ENCODE assay signal across 17 cellular contexts in the genomic region with DNA sequence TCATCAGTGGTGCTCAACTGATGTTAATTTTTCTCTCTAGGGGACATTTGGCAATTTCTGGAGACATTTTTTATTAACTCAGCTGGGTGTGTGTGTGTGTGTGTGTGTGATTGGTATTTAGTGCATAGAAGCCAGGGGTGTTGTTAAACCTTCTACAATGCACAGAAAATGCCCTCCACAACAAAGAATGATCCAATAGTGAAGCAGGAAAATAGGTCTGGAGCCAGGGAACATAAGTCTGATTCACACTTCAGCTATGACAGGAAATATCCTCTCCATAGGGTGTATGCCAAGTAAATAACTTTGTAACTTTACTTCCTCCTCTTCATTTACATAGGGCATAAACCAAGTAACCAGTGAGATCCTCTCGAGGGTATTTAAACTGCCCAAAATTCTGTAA. TPM values are rescaled to one million over a fixed set of nuclear protein-coding genes. Genes with fewer than 3 reads are reported as not detected.
DNase-seq lines count a peak whose midpoint lies in the region; ATAC-seq, FAIRE-seq and TF ChIP-seq lines count a peak whose summit lies in the region.
"Had no signal": no experiment of that assay in that cellular context is flagged by ENCODE, and none has a peak within 500 bp of the region (broad histone marks: within the 10 kb centered on the region; RNA-seq: fewer than 3 reads in every experiment).

No MANE protein-coding gene starts in this region.

- peaks cover 7% of the 10 kb centered on the region for H3K9me3 ChIP-seq in RWPE2 (ENCODE audit: severe bottlenecking)

- peaks cover 25% of the 10 kb centered on the region for H3K4me1 ChIP-seq in RWPE2 (ENCODE audit: insufficient read depth, poor library complexity, severe bottlenecking)

- peak; percentile 93 for FAIRE-seq in H54 (lab: Jason Lieb, UNC)

- H3K36me3 ChIP-seq in RWPE2 (ENCODE audit: low read depth): no peaks in the 10 kb centered on the region
- H3K36me3 ChIP-seq: gastroesophageal sphincter had no signal

- TF ChIP-seq CTCF in RWPE2 (IDR thresholded peaks at IDR 0.05; ENCODE audit: poor library complexity, severe bottlenecking): no peak

- DNase-seq in H54 (ENCODE audit: insufficient read length, low spot score) (no peak), RWPE2 (ENCODE audit: low spot score) (no peak), fibroblast of gingiva (ENCODE audit: low read depth) (peak; percentile 80), renal cortical epithelial cell (ENCODE audit: low read depth) (peak; percentile 80), DMS 273 (lab: John Stamatoyannopoulos, UW; ENCODE audit: unreplicated experiment) (no peak)
- DNase-seq in stimulated activated naive CD4-positive, alpha-beta T cell treated with Interleukin-2 at 50 U/mL for 16 hours (lab: John Stamatoyannopoulos, UW): no peak
- DNase-seq: activated naive CD8-positive, alpha-beta T cell treated with anti-CD3 and anti-CD28 coated beads, Interleukin-2, amount 10 ng/mL, durations not matched to agents 7 days and 5 days; activated T-cell treated with anti-CD3 and anti-CD28 coated beads, Interleukin-2, amount 50 U/mL, for 24 hours; CD4-positive, CD25-positive, alpha-beta regulatory T cell; cortex of kidney; MV-4-11; naive thymus-derived CD8-positive, alpha-beta T cell; right cardiac atrium had no signal

- H3K27me3 ChIP-seq in RWPE2 (ENCODE audit: insufficient read depth, poor library complexity, severe bottlenecking): no peaks in the 10 kb centered on the region
- H3K27me3 ChIP-seq: gastroesophageal sphincter had no signal

- H3K4me3 ChIP-seq in RWPE2 (ENCODE audit: severe bottlenecking): no peak overlapping the region
- H3K4me3 ChIP-seq: gastroesophageal sphincter had no signal

- H3K27ac ChIP-seq in RWPE2 (ENCODE audit: poor library complexity, severe bottlenecking): peak overlapping the region; percentile 93

- ATAC-seq in RWPE2 (ENCODE audit: low read depth): peak; percentile 88
- ATAC-seq in HG03354 (IDR thresholded peaks at IDR 0.05; ENCODE audit: poor library complexity, severe bottlenecking, unreplicated experiment): no peak
- ATAC-seq: gastroesophageal sphincter; naive thymus-derived CD8-positive, alpha-beta T cell; right cardiac atrium had no signal

- no peak for TF ChIP-seq POLR2A in H54 (IDR thresholded peaks at IDR 0.05; ENCODE audit: low read depth, low read length)

RNA-seq across cellular contexts. Expression of a gene that starts 25.1 kb away (rescaled TPM):
- 0.35 TPM in 1 of 2 replicates, not detected in the other for total RNA-seq in renal cortical epithelial cell
- total RNA-seq: activated naive CD8-positive, alpha-beta T cell treated with anti-CD3 and anti-CD28 coated beads, Interleukin-2, amount 10 ng/mL, durations not matched to agents 7 days and 5 days; CD4-positive, CD25-positive, alpha-beta regulatory T cell; naive thymus-derived CD8-positive, alpha-beta T cell; right cardiac atrium; T-helper 1 cell treated with Interleukin-12 subunit alpha and Interleukin-12 subunit beta and Interleukin-4 antibody, amounts not matched to agents 30 ng/mL and 1 ng/mL, for 36 hours had no signal

RNA-seq across cellular contexts. Expression of a gene that starts 43.4 kb away (rescaled TPM):
- 0.45 TPM in 1 of 2 replicates, not detected in the other for total RNA-seq in renal cortical epithelial cell
- total RNA-seq: activated naive CD8-positive, alpha-beta T cell treated with anti-CD3 and anti-CD28 coated beads, Interleukin-2, amount 10 ng/mL, durations not matched to agents 7 days and 5 days; CD4-positive, CD25-positive, alpha-beta regulatory T cell; gastroesophageal sphincter; kidney epithelial cell; naive thymus-derived CD8-positive, alpha-beta T cell; right cardiac atrium; T-helper 1 cell treated with Interleukin-12 subunit alpha and Interleukin-12 subunit beta and Interleukin-4 antibody, amounts not matched to agents 30 ng/mL and 1 ng/mL, for 36 hours had no signal

Comparison
In these comparisons a context has a peak if more than half of its experiments do, and no peak if none do; other contexts are left out.
1. DNase-seq: peak in fibroblast of gingiva (single experiment) and renal cortical epithelial cell (single experiment); none in H54 (single experiment), RWPE2 (single experiment), DMS 273 (single experiment) and stimulated activated naive CD4-positive, alpha-beta T cell treated with Interleukin-2 at 50 U/mL for 16 hours (single experiment).